Comparison of ENCODE assay signal across 1 cellular context in the genomic region with DNA sequence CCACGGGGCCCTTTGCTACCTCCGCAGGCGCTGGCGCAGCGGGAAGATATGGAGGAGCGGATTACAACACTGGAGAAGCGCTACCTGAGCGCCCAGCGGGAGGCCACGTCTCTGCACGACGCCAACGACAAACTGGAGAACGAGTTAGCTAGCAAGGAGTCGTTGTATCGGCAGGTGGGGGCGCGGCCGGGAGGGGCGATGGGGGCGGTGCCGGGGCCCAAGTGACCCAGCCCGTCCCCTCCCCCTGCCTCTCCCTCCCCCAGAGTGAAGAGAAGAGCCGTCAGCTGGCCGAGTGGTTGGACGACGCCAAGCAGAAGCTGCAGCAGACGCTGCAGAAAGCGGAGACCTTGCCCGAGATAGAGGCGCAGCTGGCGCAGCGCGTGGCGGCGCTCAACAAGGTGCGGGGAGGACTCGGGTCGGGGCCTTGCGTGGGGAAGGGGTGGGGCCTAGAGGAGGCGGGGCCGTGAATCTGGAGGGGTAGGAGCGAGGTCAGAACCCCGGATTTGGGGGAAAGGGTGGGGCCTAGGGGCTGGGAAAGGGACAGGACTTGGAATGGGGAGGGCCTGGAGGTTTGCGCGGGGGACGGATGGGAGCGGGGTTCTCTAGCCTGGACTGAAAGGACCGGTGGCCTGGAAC.
TF ChIP-seq lines count a peak whose summit lies in the region.

No MANE protein-coding gene starts in this region.

TF ChIP-seq in HepG2, 621 proteins besides CTCF, POLR2A, EP300 and RAD21:
- no peak for TF ChIP-seq ZFP37 (CRISPR knock-in tag; IDR thresholded peaks at IDR 0.05; ENCODE audit: borderline replicate concordance)
- TF ChIP-seq HNRNPLL (IDR thresholded peaks at IDR 0.05; ENCODE audit: low read depth, low read length, poor library complexity, severe bottlenecking): no peak
- TF ChIP-seq ZNF225 (CRISPR knock-in tag; IDR thresholded peaks at IDR 0.05): no peak
- TF ChIP-seq POGZ (CRISPR knock-in tag; IDR thresholded peaks at IDR 0.05): no peak
- no peak for TF ChIP-seq ZMYM2 (CRISPR knock-in tag; IDR thresholded peaks at IDR 0.05)
- TF ChIP-seq NFAT5 (CRISPR knock-in tag; IDR thresholded peaks at IDR 0.05): no peak
- TF ChIP-seq, protein P1, sequence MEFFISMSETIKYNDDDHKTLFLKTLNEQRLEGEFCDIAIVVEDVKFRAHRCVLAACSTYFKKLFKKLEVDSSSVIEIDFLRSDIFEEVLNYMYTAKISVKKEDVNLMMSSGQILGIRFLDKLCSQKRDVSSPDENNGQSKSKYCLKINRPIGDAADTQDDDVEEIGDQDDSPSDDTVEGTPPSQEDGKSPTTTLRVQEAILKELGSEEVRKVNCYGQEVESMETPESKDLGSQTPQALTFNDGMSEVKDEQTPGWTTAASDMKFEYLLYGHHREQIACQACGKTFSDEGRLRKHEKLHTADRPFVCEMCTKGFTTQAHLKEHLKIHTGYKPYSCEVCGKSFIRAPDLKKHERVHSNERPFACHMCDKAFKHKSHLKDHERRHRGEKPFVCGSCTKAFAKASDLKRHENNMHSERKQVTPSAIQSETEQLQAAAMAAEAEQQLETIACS (CRISPR knock-in tag; IDR thresholded peaks at IDR 0.05): no peak
- TF ChIP-seq ZNF720 (CRISPR knock-in tag; IDR thresholded peaks at IDR 0.05): no peak
- no peak for TF ChIP-seq ZMYM4 (CRISPR knock-in tag; IDR thresholded peaks at IDR 0.05)
- no peak for TF ChIP-seq ZSCAN30 (CRISPR knock-in tag; IDR thresholded peaks at IDR 0.05)
